Comparison of ENCODE assay signal across 25 cellular contexts in genomic region chr5:51664491-51665294, GRCh38.
DNase-seq lines count a peak whose midpoint lies in the region; TF ChIP-seq lines count a peak whose summit lies in the region.
"Had no signal": no experiment of that assay in that cellular context is flagged by ENCODE, and none has a peak within 500 bp of the region (broad histone marks: within the 10 kb centered on the region; RNA-seq: fewer than 3 reads in every experiment).

No MANE protein-coding gene starts in this region.

- peaks cover 41% of the 10 kb centered on the region for H3K4me1 Mint-ChIP-seq in mesothelial cell of epicardium
- no peaks in the 10 kb centered on the region for H3K4me1 Mint-ChIP-seq in type B pancreatic cell (ENCODE audit: unreplicated experiment)
- H3K4me1 Mint-ChIP-seq: B cell had no signal

- no peaks in the 10 kb centered on the region for H3K36me3 ChIP-seq in brain microvascular endothelial cell (replicated peaks)
- H3K36me3 ChIP-seq: MG63, SJCRH30 had no signal

- TF ChIP-seq CTCF in mesothelial cell of epicardium (IDR thresholded peaks at IDR 0.05; ENCODE audit: unreplicated experiment): no peak
- no peak for TF ChIP-seq CTCF in type B pancreatic cell (conservative IDR thresholded peaks at IDR 0.05)
- TF ChIP-seq CTCF in brain microvascular endothelial cell (IDR thresholded peaks at IDR 0.05; ENCODE audit: low read depth, low read length, missing control alignments): no peak

- no peak overlapping the region for H3K4me3 Mint-ChIP-seq in mesothelial cell of epicardium
- peak overlapping the region; percentile 62 for H3K4me3 Mint-ChIP-seq in type B pancreatic cell
- H3K4me3 Mint-ChIP-seq: B cell; CD8-positive, alpha-beta T cell; H9; HFFc6 had no signal

- H3K27me3 ChIP-seq in brain microvascular endothelial cell (replicated peaks): no peaks in the 10 kb centered on the region
- H3K27me3 ChIP-seq: MG63, SJCRH30 had no signal

- in situ Hi-C loops in brain microvascular endothelial cell (cut with HindIII; ENCODE audit: low pct_ligation_motif_present, low sequenced_read_pairs): no loop called here

- peak overlapping the region; percentile 59 for H3K27ac Mint-ChIP-seq in mesothelial cell of epicardium
- no peak overlapping the region for H3K27ac Mint-ChIP-seq in type B pancreatic cell
- H3K27ac Mint-ChIP-seq: B cell; CD8-positive, alpha-beta T cell; H9; HFFc6 had no signal

- DNase-seq in DMS79 treated with DMSO at 0.1 percent for 48 hours (lab: John Stamatoyannopoulos, UW) (peak; percentile 13), DMS79 (lab: John Stamatoyannopoulos, UW) (no peak), SK-N-DZ (ENCODE audit: low spot score) (peak; percentile 89), mesothelial cell of epicardium (ENCODE audit: low spot score in 2 of 2, unreplicated experiment in 2 of 2) (no peak), type B pancreatic cell (ENCODE audit: extremely low spot score, unreplicated experiment) (no peak), brain microvascular endothelial cell (no peak), DMS53 (lab: John Stamatoyannopoulos, UW) (no peak)
- DNase-seq in activated naive CD4-positive, alpha-beta T cell treated with Interleukin-2 at 50 U/mL for 16 hours: no peak
- DNase-seq: Caco-2; CD8-positive, alpha-beta T cell; DMS 273 treated with DMSO at 0.1 percent for 48 hours; GM23248; H9; HFFc6; KBM-7; MG63; NCI-H1105 treated with DMSO at 0.1 percent for 48 hours; NCI-H1694 treated with DMSO at 0.1 percent for 48 hours; NCI-H2081 treated with DMSO at 0.1 percent for 48 hours; NCI-H526 treated with DMSO at 0.1 percent for 48 hours; PC-9; SJCRH30 had no signal

- H3K27me3 Mint-ChIP-seq in mesothelial cell of epicardium (ENCODE audit: low read depth): no peaks in the 10 kb centered on the region
- no peaks in the 10 kb centered on the region for H3K27me3 Mint-ChIP-seq in type B pancreatic cell
- H3K27me3 Mint-ChIP-seq: B cell had no signal

- H3K9me3 Mint-ChIP-seq in mesothelial cell of epicardium (no peaks in the 10 kb centered on the region), type B pancreatic cell (no peaks in the 10 kb centered on the region)
- H3K9me3 Mint-ChIP-seq: H9, HFFc6 had no signal

- no peaks in the 10 kb centered on the region for H3K36me3 Mint-ChIP-seq in mesothelial cell of epicardium
- no peaks in the 10 kb centered on the region for H3K36me3 Mint-ChIP-seq in type B pancreatic cell
- H3K36me3 Mint-ChIP-seq: CD8-positive, alpha-beta T cell had no signal

- no peak overlapping the region for H3K27ac ChIP-seq in brain microvascular endothelial cell
- H3K27ac ChIP-seq: 22Rv1, C4-2B, GM23248, PC-9, SJCRH30 had no signal

- no peak overlapping the region for H3K4me3 ChIP-seq in brain microvascular endothelial cell (ENCODE audit: low read depth, low read length)
- H3K4me3 ChIP-seq: GM23248, MG63, PC-9, SJCRH30 had no signal

Comparison
In these comparisons a context has a peak if more than half of its experiments do, and no peak if none do; other contexts are left out.
1. DNase-seq: peak in DMS79 treated with DMSO at 0.1 percent for 48 hours (single experiment) and SK-N-DZ (single experiment); none in DMS79 (single experiment), mesothelial cell of epicardium (0 of 2), type B pancreatic cell (single experiment), activated naive CD4-positive, alpha-beta T cell treated with Interleukin-2 at 50 U/mL for 16 hours (single experiment), brain microvascular endothelial cell (single experiment) and DMS53 (single experiment).